ENCODE assay signal across 8 cellular contexts in genomic region chr21:46636550-46637289, GRCh38. TPM values are rescaled to one million over a fixed set of nuclear protein-coding genes. Genes with fewer than 3 reads are reported as not detected.
A peak's percentile ranks its signal among the peaks of the same experiment; 100 is the strongest.
DNase-seq lines count a peak whose midpoint lies in the region; ATAC-seq and TF ChIP-seq lines count a peak whose summit lies in the region.

No MANE protein-coding gene starts in this region.

- peaks cover 47% of the 10 kb centered on the region for H3K79me2 ChIP-seq in smooth muscle cell (ENCODE audit: low read depth)

- no peaks in the 10 kb centered on the region for H3F3A ChIP-seq in smooth muscle cell (ENCODE audit: low read depth)

- H3K9me3 ChIP-seq in smooth muscle cell (replicated peaks; ENCODE audit: low read depth): no peaks in the 10 kb centered on the region

- peaks cover 58% of the 10 kb centered on the region for H4K20me1 ChIP-seq in smooth muscle cell (ENCODE audit: low read depth)

- peak overlapping the region; percentile 95 for H3K4me3 Mint-ChIP-seq in HFFc6
- peak overlapping the region; percentile 93 for H3K4me3 Mint-ChIP-seq in activated CD8-positive, alpha-beta T cell treated with anti-CD3 and anti-CD28 coated beads for 36 hours
- H3K4me3 Mint-ChIP-seq in glutamatergic neuron (ENCODE audit: unreplicated experiment): peak overlapping the region; percentile 92

- no peak for DNase-seq in HFFc6
- DNase-seq in activated CD8-positive, alpha-beta T cell treated with anti-CD3 and anti-CD28 coated beads for 36 hours: no peak
- DNase-seq in glutamatergic neuron: no peak
- no peak for DNase-seq in smooth muscle cell (lab: John Stamatoyannopoulos, UW; ENCODE audit: unreplicated experiment)
- DNase-seq in mesenteric fat pad (ENCODE audit: low spot score): no peak

- POLR2A ChIA-PET in activated CD8-positive, alpha-beta T cell treated with anti-CD3 and anti-CD28 coated beads for 36 hours (lab: Charles Lee): interaction anchor here (0.9 to 7.4 kb wide), 8 partner anchors 12 to 179 kb away, joined by 3 to 52 read pairs (median 6); no protein-coding TSS in a partner anchor

- no peaks in the 10 kb centered on the region for H3K27me3 ChIP-seq in smooth muscle cell (ENCODE audit: low read depth)

- H3K4me3 ChIP-seq in smooth muscle cell: peak overlapping the region; percentile 74

- WGBS in smooth muscle cell (ENCODE audit: low lambda C conversion rate): 92% methylated on average over 7 of the region's 7 CpGs

- intact Hi-C loops in activated CD8-positive, alpha-beta T cell treated with anti-CD3 and anti-CD28 coated beads for 36 hours (cut with micrococcal nuclease): no loop called here

- no peaks in the 10 kb centered on the region for H3K27me3 Mint-ChIP-seq in HFFc6 (ENCODE audit: insufficient read depth)
- no peaks in the 10 kb centered on the region for H3K27me3 Mint-ChIP-seq in activated CD8-positive, alpha-beta T cell treated with anti-CD3 and anti-CD28 coated beads for 36 hours
- H3K27me3 Mint-ChIP-seq in glutamatergic neuron (ENCODE audit: unreplicated experiment): peaks cover 2% of the 10 kb centered on the region

- no peaks in the 10 kb centered on the region for H3K9me3 Mint-ChIP-seq in HFFc6
- no peaks in the 10 kb centered on the region for H3K9me3 Mint-ChIP-seq in activated CD8-positive, alpha-beta T cell treated with anti-CD3 and anti-CD28 coated beads for 36 hours
- H3K9me3 Mint-ChIP-seq in glutamatergic neuron (ENCODE audit: unreplicated experiment): peaks cover 7% of the 10 kb centered on the region

- peak overlapping the region; percentile 91 for H3K4me2 ChIP-seq in smooth muscle cell

- peaks cover 23% of the 10 kb centered on the region for H3K36me3 Mint-ChIP-seq in HFFc6 (ENCODE audit: low read depth)
- H3K36me3 Mint-ChIP-seq in activated CD8-positive, alpha-beta T cell treated with anti-CD3 and anti-CD28 coated beads for 36 hours (ENCODE audit: low read depth): peaks cover 30% of the 10 kb centered on the region
- H3K36me3 Mint-ChIP-seq in glutamatergic neuron (ENCODE audit: unreplicated experiment): no peaks in the 10 kb centered on the region

- peaks cover 34% of the 10 kb centered on the region for H3K4me1 ChIP-seq in smooth muscle cell (ENCODE audit: low read depth)

- no peak overlapping the region for H3K27ac ChIP-seq in smooth muscle cell (ENCODE audit: low read depth)

- CTCF ChIA-PET in activated CD8-positive, alpha-beta T cell treated with anti-CD3 and anti-CD28 coated beads for 36 hours (lab: Charles Lee): interaction anchor here (1.2 to 6.4 kb wide), 5 partner anchors 10 to 105 kb away, joined by 3 to 22 read pairs (median 5); no protein-coding TSS in a partner anchor

- peak overlapping the region; percentile 75 for H3K9ac ChIP-seq in smooth muscle cell (ENCODE audit: low read depth)

- TF ChIP-seq CTCF in HFFc6 (IDR thresholded peaks at IDR 0.05) (no peak), glutamatergic neuron (IDR thresholded peaks at IDR 0.05; ENCODE audit: partially characterized antibody, unreplicated experiment) (no peak), smooth muscle cell (IDR thresholded peaks at IDR 0.05; ENCODE audit: borderline replicate concordance, insufficient read depth, poor library complexity, severe bottlenecking) (no peak)
- no peak for TF ChIP-seq CTCF in activated CD8-positive, alpha-beta T cell treated with anti-CD3 and anti-CD28 coated beads for 36 hours (IDR thresholded peaks at IDR 0.05)

- H3K27ac Mint-ChIP-seq in HFFc6 (peak overlapping the region; percentile 11; the same call in 1 of the 2 replicates), glutamatergic neuron (ENCODE audit: unreplicated experiment) (no peak overlapping the region)
- H3K27ac Mint-ChIP-seq in activated CD8-positive, alpha-beta T cell treated with anti-CD3 and anti-CD28 coated beads for 36 hours: peak overlapping the region; percentile 97

- no peaks in the 10 kb centered on the region for H3K36me3 ChIP-seq in smooth muscle cell (ENCODE audit: low read depth)

- ATAC-seq in activated CD8-positive, alpha-beta T cell treated with anti-CD3 and anti-CD28 coated beads for 36 hours: no peak
- ATAC-seq in GM19351 (IDR thresholded peaks at IDR 0.05; ENCODE audit: unreplicated experiment): no peak
- ATAC-seq in HG03196 (IDR thresholded peaks at IDR 0.05; ENCODE audit: unreplicated experiment): no peak
- ATAC-seq in HG03432 (IDR thresholded peaks at IDR 0.05; ENCODE audit: unreplicated experiment): no peak

- H2AFZ ChIP-seq in smooth muscle cell (ENCODE audit: low read depth): no peak overlapping the region

- H3K4me1 Mint-ChIP-seq in HFFc6 (ENCODE audit: low read depth) (peaks cover 64% of the 10 kb centered on the region), glutamatergic neuron (ENCODE audit: low read depth, unreplicated experiment) (peaks cover 18% of the 10 kb centered on the region)
- peaks cover 73% of the 10 kb centered on the region for H3K4me1 Mint-ChIP-seq in activated CD8-positive, alpha-beta T cell treated with anti-CD3 and anti-CD28 coated beads for 36 hours (ENCODE audit: low read depth)

RNA-seq across cellular contexts. Expression of gene PRMT2, which starts 1.2 kb away (rescaled TPM):
- 100 to 1,000 TPM in 4 of 6 experiments, 10 to 100 TPM in 2; 98.9 to 111 (median 105) TPM for total RNA-seq in HFFc6 (2021; fragmentation: NEBNext Ultra II Directional; extraction: Animal tissue kit (Norgen Biotek cat#: 25700))
- total RNA-seq in activated CD8-positive, alpha-beta T cell treated with anti-CD3 and anti-CD28 coated beads for 36 hours: 10 to 100 TPM; 54.4 to 58.2 TPM
- total RNA-seq in glutamatergic neuron (ENCODE audit: unreplicated experiment) (124 TPM), smooth muscle cell (51.4 and 61.9 TPM in 2 replicates), mesenteric fat pad (84.6 TPM)
- polyA plus RNA-seq in smooth muscle cell: 95.7 and 97.9 TPM in 2 replicates

RNA-seq across cellular contexts. Expression of gene S100B, which starts 31.8 kb away (rescaled TPM):
- total RNA-seq in HFFc6 (2021; fragmentation: NEBNext Ultra II Directional; extraction: Animal tissue kit (Norgen Biotek cat#: 25700)): not detected
- 1 to 10 TPM; 2.7 to 3.0 TPM for total RNA-seq in activated CD8-positive, alpha-beta T cell treated with anti-CD3 and anti-CD28 coated beads for 36 hours
- total RNA-seq in glutamatergic neuron (ENCODE audit: unreplicated experiment): not detected
- total RNA-seq in smooth muscle cell: not detected in 2 replicates
- polyA plus RNA-seq in smooth muscle cell: not detected in 2 replicates
- total RNA-seq in mesenteric fat pad: 102 TPM

Comparison
In these comparisons a context has a peak if more than half of its experiments do, and no peak if none do; other contexts are left out.
1. RNA of gene S100B, which starts 31.8 kb away (total RNA-seq): 102 TPM in mesenteric fat pad (single experiment); 2.7 to 3.0 TPM in activated CD8-positive, alpha-beta T cell treated with anti-CD3 and anti-CD28 coated beads for 36 hours, not detected in glutamatergic neuron (single experiment), not detected in HFFc6 and not detected in smooth muscle cell; every median in the first group is over 10 times any median in the second.
2. Peak in every context shown above with its lines, with median percentiles within 50 percentile points of each other: H3K4me3 Mint-ChIP-seq.